Comparison of ENCODE assay signal across 1 cellular context in the genomic region with DNA sequence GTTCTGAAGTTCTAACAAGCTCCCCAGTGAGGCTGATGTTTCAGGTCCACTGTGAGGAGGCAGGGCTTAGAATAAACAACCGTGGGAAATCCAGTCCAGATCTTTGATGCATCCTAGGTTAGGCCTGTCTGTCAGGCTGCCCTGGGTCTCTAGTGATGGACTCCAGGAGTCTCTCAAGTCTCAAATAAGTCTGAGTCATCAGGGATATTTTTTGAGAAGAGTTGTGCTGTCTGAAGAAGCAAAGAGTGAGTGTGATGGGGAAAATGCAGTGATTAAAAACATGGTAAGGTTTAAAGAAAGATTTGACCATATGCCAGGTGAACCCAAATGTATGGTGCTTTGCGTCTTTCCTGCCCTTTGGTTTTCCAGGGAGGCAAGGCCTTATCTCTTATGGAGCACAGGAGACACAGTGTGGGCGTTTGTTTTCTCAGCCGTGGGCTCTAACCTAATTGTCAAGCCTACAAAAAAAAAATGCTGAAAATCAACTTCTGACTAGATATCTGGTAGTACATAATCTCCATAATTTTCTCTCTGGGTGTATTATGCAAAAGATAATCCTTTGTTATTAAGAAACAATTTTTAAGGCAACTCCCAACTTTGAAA.
TF ChIP-seq lines count a peak whose summit lies in the region.

No MANE protein-coding gene starts in this region.

TF ChIP-seq in WTC11, 78 proteins besides CTCF, POLR2A, EP300 and RAD21:
- TF ChIP-seq, protein P1, sequence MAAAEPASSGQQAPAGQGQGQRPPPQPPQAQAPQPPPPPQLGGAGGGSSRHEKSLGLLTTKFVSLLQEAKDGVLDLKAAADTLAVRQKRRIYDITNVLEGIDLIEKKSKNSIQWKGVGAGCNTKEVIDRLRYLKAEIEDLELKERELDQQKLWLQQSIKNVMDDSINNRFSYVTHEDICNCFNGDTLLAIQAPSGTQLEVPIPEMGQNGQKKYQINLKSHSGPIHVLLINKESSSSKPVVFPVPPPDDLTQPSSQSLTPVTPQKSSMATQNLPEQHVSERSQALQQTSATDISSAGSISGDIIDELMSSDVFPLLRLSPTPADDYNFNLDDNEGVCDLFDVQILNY (CRISPR knock-in tag; IDR thresholded peaks at IDR 0.05), result no peak
- TF ChIP-seq GABPB1 (CRISPR knock-in tag; IDR thresholded peaks at IDR 0.05) (no peak), ESRRA (CRISPR knock-in tag; IDR thresholded peaks at IDR 0.05; ENCODE audit: borderline replicate concordance) (no peak), GTF2I (CRISPR knock-in tag; conservative IDR thresholded peaks at IDR 0.05) (no peak)
- TF ChIP-seq, protein P2, sequence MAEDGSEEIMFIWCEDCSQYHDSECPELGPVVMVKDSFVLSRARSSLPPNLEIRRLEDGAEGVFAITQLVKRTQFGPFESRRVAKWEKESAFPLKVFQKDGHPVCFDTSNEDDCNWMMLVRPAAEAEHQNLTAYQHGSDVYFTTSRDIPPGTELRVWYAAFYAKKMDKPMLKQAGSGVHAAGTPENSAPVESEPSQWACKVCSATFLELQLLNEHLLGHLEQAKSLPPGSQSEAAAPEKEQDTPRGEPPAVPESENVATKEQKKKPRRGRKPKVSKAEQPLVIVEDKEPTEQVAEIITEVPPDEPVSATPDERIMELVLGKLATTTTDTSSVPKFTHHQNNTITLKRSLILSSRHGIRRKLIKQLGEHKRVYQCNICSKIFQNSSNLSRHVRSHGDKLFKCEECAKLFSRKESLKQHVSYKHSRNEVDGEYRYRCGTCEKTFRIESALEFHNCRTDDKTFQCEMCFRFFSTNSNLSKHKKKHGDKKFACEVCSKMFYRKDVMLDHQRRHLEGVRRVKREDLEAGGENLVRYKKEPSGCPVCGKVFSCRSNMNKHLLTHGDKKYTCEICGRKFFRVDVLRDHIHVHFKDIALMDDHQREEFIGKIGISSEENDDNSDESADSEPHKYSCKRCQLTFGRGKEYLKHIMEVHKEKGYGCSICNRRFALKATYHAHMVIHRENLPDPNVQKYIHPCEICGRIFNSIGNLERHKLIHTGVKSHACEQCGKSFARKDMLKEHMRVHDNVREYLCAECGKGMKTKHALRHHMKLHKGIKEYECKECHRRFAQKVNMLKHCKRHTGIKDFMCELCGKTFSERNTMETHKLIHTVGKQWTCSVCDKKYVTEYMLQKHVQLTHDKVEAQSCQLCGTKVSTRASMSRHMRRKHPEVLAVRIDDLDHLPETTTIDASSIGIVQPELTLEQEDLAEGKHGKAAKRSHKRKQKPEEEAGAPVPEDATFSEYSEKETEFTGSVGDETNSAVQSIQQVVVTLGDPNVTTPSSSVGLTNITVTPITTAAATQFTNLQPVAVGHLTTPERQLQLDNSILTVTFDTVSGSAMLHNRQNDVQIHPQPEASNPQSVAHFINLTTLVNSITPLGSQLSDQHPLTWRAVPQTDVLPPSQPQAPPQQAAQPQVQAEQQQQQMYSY (CRISPR knock-in tag; IDR thresholded peaks at IDR 0.05), result peak; percentile 83
